21 cellular contexts compared by ENCODE assay signal in the genomic region with DNA sequence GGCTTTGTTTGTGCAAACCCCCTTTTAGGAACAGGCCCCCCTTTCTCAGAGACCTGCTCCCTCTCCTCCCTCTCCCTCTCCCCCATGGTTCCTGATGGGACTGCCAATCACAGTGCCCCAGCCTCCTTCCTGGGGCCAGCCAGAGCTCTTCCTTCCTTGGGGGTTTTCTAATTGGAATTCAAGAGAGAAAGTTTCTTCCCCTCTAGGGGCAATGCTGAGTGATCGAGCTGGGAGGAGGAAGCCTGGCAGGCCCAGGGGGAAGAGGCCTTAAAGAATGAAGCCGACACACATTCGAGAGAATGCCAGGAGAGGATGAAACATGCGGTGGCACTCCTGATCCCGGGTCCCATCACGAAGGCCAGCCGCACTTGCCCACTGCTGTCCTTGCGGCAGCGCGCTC. TPM values are rescaled to one million over a fixed set of nuclear protein-coding genes. Genes with fewer than 3 reads are reported as not detected.
"Had no signal": no experiment of that assay in that cellular context is flagged by ENCODE, and none has a peak within 500 bp of the region (broad histone marks: within the 10 kb centered on the region; RNA-seq: fewer than 3 reads in every experiment).

No MANE protein-coding gene starts in this region.

- H3K27ac Mint-ChIP-seq: progenitor cell of endocrine pancreas; stimulated activated effector memory CD8-positive, alpha-beta T cell treated with anti-CD3 and anti-CD28 coated beads, Interleukin-12 subunit alpha, Interleukin-12 subunit beta, amount 100 ng/mL, for 72 hours; type B pancreatic cell had no signal

- DNase-seq: cortex of kidney; dorsolateral prefrontal cortex; effector memory CD4-positive, alpha-beta T cell; gastrocnemius medialis; heart right ventricle; hypothalamus; left colon; mucosa of descending colon; naive thymus-derived CD8-positive, alpha-beta T cell; pancreas; stimulated activated CD4-positive, alpha-beta T cell treated with anti-CD3 and anti-CD28 coated beads, Interleukin-4, amount 100 ng/mL, for 1 hour; stimulated activated CD8-positive, alpha-beta memory T cell treated with anti-CD3 and anti-CD28 coated beads, Interleukin-4, amount 100 ng/mL, for 48 hours; stimulated activated naive CD8-positive, alpha-beta T cell treated with anti-CD3 and anti-CD28 coated beads, Interleukin-15, Interleukin-2, amounts not matched to agents 100 U/mL and 50 U/mL, for 24 hours; thyroid gland had no signal

- H3K27ac ChIP-seq: epithelial cell of prostate, esophagus muscularis mucosa, gastrocnemius medialis, heart right ventricle, pancreas, suprapubic skin, thyroid gland had no signal

- H3K4me3 Mint-ChIP-seq: naive thymus-derived CD8-positive, alpha-beta T cell; stimulated activated effector memory CD8-positive, alpha-beta T cell treated with anti-CD3 and anti-CD28 coated beads, Interleukin-12 subunit alpha, Interleukin-12 subunit beta, amount 100 ng/mL, for 72 hours; type B pancreatic cell had no signal

- H3K4me3 ChIP-seq: dorsolateral prefrontal cortex, esophagus muscularis mucosa, gastrocnemius medialis, heart right ventricle, mucosa of descending colon, pancreas, suprapubic skin, thyroid gland had no signal

- H3K27me3 ChIP-seq: dorsolateral prefrontal cortex, gastrocnemius medialis, pancreas, suprapubic skin, thyroid gland had no signal

- H3K36me3 ChIP-seq: esophagus muscularis mucosa, gastrocnemius medialis, heart right ventricle, pancreas, suprapubic skin, thyroid gland had no signal

- ATAC-seq: gastrocnemius medialis; heart right ventricle; left colon; mucosa of descending colon; naive thymus-derived CD8-positive, alpha-beta T cell; pancreas; right cardiac atrium; stimulated activated effector memory CD8-positive, alpha-beta T cell treated with anti-CD3 and anti-CD28 coated beads, Interleukin-12 subunit alpha, Interleukin-12 subunit beta, amount 100 ng/mL, for 72 hours; stimulated activated naive CD8-positive, alpha-beta T cell treated with anti-CD3 and anti-CD28 coated beads, Interleukin-15, Interleukin-2, amounts not matched to agents 100 U/mL and 50 U/mL, for 24 hours had no signal

- H3K9me3 ChIP-seq: esophagus muscularis mucosa, gastrocnemius medialis, heart right ventricle, mucosa of descending colon, pancreas, suprapubic skin, thyroid gland had no signal

- H3K4me1 ChIP-seq: esophagus muscularis mucosa, gastrocnemius medialis, heart right ventricle, pancreas, suprapubic skin, thyroid gland had no signal

- H3K36me3 Mint-ChIP-seq: stimulated activated effector memory CD8-positive, alpha-beta T cell treated with anti-CD3 and anti-CD28 coated beads, Interleukin-12 subunit alpha, Interleukin-12 subunit beta, amount 100 ng/mL, for 72 hours; type B pancreatic cell had no signal

- H3K9me3 Mint-ChIP-seq: stimulated activated effector memory CD8-positive, alpha-beta T cell treated with anti-CD3 and anti-CD28 coated beads, Interleukin-12 subunit alpha, Interleukin-12 subunit beta, amount 100 ng/mL, for 72 hours; type B pancreatic cell had no signal

RNA-seq across cellular contexts. Expression of a gene that starts 21.3 kb away (rescaled TPM):
- total RNA-seq: naive thymus-derived CD8-positive, alpha-beta T cell had no signal
